9 cellular contexts compared by ENCODE assay signal in the genomic region with DNA sequence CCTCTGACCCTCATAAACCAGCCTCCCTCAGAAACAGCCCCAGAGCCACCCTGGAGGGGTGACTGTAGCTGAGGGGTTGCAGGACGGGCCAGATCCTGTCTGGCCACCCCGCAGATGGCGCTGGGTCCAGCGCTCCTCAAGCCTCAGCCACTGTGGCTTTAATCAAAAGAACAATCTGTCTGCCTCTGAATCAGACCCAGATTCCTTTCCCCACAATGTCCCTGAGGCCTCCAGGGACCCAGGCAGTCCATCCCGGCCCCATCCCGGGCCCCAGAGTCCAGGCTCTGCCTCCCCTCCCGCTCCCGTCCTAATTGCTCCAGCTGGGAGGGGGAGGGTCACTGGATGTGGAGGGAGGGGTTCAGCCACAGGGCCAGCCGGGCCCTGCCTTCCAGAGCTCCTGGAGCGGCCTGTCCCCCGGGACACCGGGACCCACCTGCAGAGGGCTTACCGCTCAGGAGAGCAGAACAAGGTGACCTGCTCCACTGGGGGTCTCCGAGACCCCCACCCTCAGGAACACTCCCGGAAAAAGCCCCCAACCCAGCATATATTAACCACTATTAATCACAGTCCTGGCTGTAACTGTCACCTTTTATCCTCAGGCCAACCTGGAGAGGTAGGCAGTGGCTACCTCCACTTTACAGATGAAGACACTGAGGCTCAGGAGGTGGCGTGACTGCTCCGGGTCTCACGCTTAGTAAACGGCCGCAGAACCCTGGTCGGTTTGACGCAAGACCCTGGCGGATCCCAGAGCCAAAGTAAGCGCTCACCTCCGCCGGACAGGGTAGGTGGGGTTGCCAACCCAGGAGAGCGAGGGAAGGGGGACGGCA. TPM values are rescaled to one million over a fixed set of nuclear protein-coding genes. Genes with fewer than 3 reads are reported as not detected.
DNase-seq lines count a peak whose midpoint lies in the region; ATAC-seq, FAIRE-seq and TF ChIP-seq lines count a peak whose summit lies in the region.
"Had no signal": no experiment of that assay in that cellular context is flagged by ENCODE, and none has a peak within 500 bp of the region (broad histone marks: within the 10 kb centered on the region; RNA-seq: fewer than 3 reads in every experiment).

No MANE protein-coding gene starts in this region.

- H3K36me3 Mint-ChIP-seq in T-helper 2 cell treated with Interferon-gamma antibody and Interleukin-4, amounts not matched to agents 5 μg/mL and 100 μg/mL, for 36 hours (ENCODE audit: low read depth): no peaks in the 10 kb centered on the region

- H3K36me3 ChIP-seq in K562 (ENCODE audit: control insufficient read depth, insufficient read depth, low read length) (no peaks in the 10 kb centered on the region), kidney epithelial cell (ENCODE audit: control insufficient read depth, insufficient read depth, low read length) (no peaks in the 10 kb centered on the region), stomach smooth muscle (ENCODE audit: control insufficient read depth in 2 of 2, insufficient read depth in 2 of 2, low read length in 2 of 2) (no peaks in the 10 kb centered on the region)

- H3K4me3 ChIP-seq in K562 (no peak overlapping the region), kidney epithelial cell (ENCODE audit: low read depth, low read length) (peak overlapping the region; percentile 90), stomach smooth muscle (ENCODE audit: low read length in 2 of 2) (peak overlapping the region; percentile 10 to 61)

- no peaks in the 10 kb centered on the region for H3K9me3 Mint-ChIP-seq in T-helper 2 cell treated with Interferon-gamma antibody and Interleukin-4, amounts not matched to agents 5 μg/mL and 100 μg/mL, for 36 hours

- H3K4me1 ChIP-seq in K562 (replicated peaks in 1 of 2; ENCODE audit: control insufficient read depth in 2 of 2, insufficient read depth in 2 of 2, low read length in 2 of 2) (peaks cover 15 to 40% of the 10 kb centered on the region in 2 experiments; a peak in 4 of 5 replicates), stomach smooth muscle (ENCODE audit: control insufficient read depth, insufficient read depth, low read length) (peaks cover 24% of the 10 kb centered on the region)

- in situ Hi-C loops in K562 (cut with MboI): no loop called here

- TF ChIP-seq EP300 in K562 (IDR thresholded peaks at IDR 0.05; ENCODE audit: low read length): no peak

- H3K27me3 Mint-ChIP-seq in T-helper 2 cell treated with Interferon-gamma antibody and Interleukin-4, amounts not matched to agents 5 μg/mL and 100 μg/mL, for 36 hours (ENCODE audit: low read depth): peaks cover 51% of the 10 kb centered on the region

- no peak for DNase-seq in T-helper 2 cell treated with Interferon-gamma antibody and Interleukin-4, amounts not matched to agents 5 μg/mL and 100 μg/mL, for 36 hours (ENCODE audit: low spot score)
- no peak for DNase-seq in T-helper 2 cell
- peak in 2 of 4 experiments; percentile 42 to 51 for DNase-seq in K562 (ENCODE audit: extremely low read depth in 1 of 4, low spot score in 3 of 4)
- DNase-seq in kidney epithelial cell (ENCODE audit: low read depth): no peak
- no peak for DNase-seq in GDM1 (lab: John Stamatoyannopoulos, UW)
- no peak for DNase-seq in activated CD4-positive, alpha-beta T cell treated with anti-CD3 and anti-CD28 coated beads for 48 hours
- DNase-seq: amygdala had no signal

- no peaks in the 10 kb centered on the region for H3K9me3 ChIP-seq in K562 (replicated peaks; ENCODE audit: control insufficient read depth, insufficient read depth, low read depth, low read length)
- no peaks in the 10 kb centered on the region for H3K9me3 ChIP-seq in stomach smooth muscle (ENCODE audit: control insufficient read depth in 2 of 2, low read length in 2 of 2)

- intact Hi-C loops in K562 (cut with micrococcal nuclease): no loop called here

- POLR2A ChIA-PET in K562 (lab: Yijun Ruan, JAX): interaction anchor here (0.5 to 1.0 kb wide), 3 partner anchors 8 to 56 kb away, joined by 3 to 4 read pairs (median 4); no protein-coding TSS in a partner anchor

- no peak overlapping the region for H3K27ac Mint-ChIP-seq in T-helper 2 cell treated with Interferon-gamma antibody and Interleukin-4, amounts not matched to agents 5 μg/mL and 100 μg/mL, for 36 hours

- FAIRE-seq in K562 (lab: Jason Lieb, UNC): no peak

- TF ChIP-seq RAD21 in K562 (CRISPR knock-in tag; conservative IDR thresholded peaks at IDR 0.05 in 1 of 2, IDR thresholded peaks at IDR 0.05 in 1 of 2): no peak

- H3K79me2 ChIP-seq in K562 (ENCODE audit: control insufficient read depth, insufficient read depth, low read length): no peaks in the 10 kb centered on the region

- peaks cover 26 to 55% of the 10 kb centered on the region in 2 experiments; a peak in 4 of 5 replicates for H3K27me3 ChIP-seq in K562 (ENCODE audit: control insufficient read depth in 2 of 2, insufficient read depth in 2 of 2, low read length in 2 of 2)
- no peaks in the 10 kb centered on the region for H3K27me3 ChIP-seq in kidney epithelial cell (ENCODE audit: control insufficient read depth, insufficient read depth, low read length)
- no peaks in the 10 kb centered on the region for H3K27me3 ChIP-seq in stomach smooth muscle (ENCODE audit: control insufficient read depth in 1 of 2, insufficient read depth in 2 of 2, low read length in 2 of 2)

- peaks cover 9% of the 10 kb centered on the region for H4K20me1 ChIP-seq in K562 (replicated peaks; ENCODE audit: control insufficient read depth, insufficient read depth, low read length)

- H3K4me2 ChIP-seq in K562 (ENCODE audit: insufficient read depth, low read length): no peak overlapping the region

- no peak for TF ChIP-seq CTCF in K562 (IDR thresholded peaks at IDR 0.05 in 2 of 3, conservative IDR thresholded peaks at IDR 0.05 in 1 of 3; ENCODE audit: insufficient read depth in 2 of 3, low read depth in 1 of 3, low read length in 3 of 3)
- no peak for TF ChIP-seq CTCF in kidney epithelial cell (IDR thresholded peaks at IDR 0.05; ENCODE audit: insufficient read depth, low read length, poor library complexity, severe bottlenecking)

- no peaks in the 10 kb centered on the region for H3K9me1 ChIP-seq in K562 (ENCODE audit: control insufficient read depth, insufficient read depth, low read length)

- peaks cover 4% of the 10 kb centered on the region for H3K4me1 Mint-ChIP-seq in T-helper 2 cell treated with Interferon-gamma antibody and Interleukin-4, amounts not matched to agents 5 μg/mL and 100 μg/mL, for 36 hours (ENCODE audit: low read depth)

- H3K9ac ChIP-seq in K562 (ENCODE audit: insufficient read depth in 1 of 2, low read depth in 2 of 2, low read length in 2 of 2): no peak overlapping the region
- H3K9ac ChIP-seq in stomach smooth muscle (ENCODE audit: low read length in 2 of 2): peak overlapping the region; percentile 17 to 60

- TF ChIP-seq POLR2A in K562 (conservative IDR thresholded peaks at IDR 0.05): no peak

- no peak overlapping the region for H2AFZ ChIP-seq in K562 (ENCODE audit: low read depth, low read length)

- no TSS peak for BruUV-seq in K562 (replicated peaks; lab: Mats Ljungman, UMichigan)

- CTCF ChIA-PET in K562 (lab: Yijun Ruan, JAX; ENCODE audit: low intra/inter-chr PET ratio): no interaction called here

- no peak overlapping the region for H3K27ac ChIP-seq in K562 (ENCODE audit: extremely low read depth, low read depth, low read length)
- H3K27ac ChIP-seq in stomach smooth muscle (ENCODE audit: low read length): peak overlapping the region; percentile 49

- 18% methylated on average over 28 of the region's 28 CpGs for WGBS in K562 (ENCODE audit: insufficient coverage, low coverage, missing lambda C conversion rate)

- ATAC-seq in K562 (peak; percentile 13; the same call in 1 of the 3 replicates), GM19023 (IDR thresholded peaks at IDR 0.05; ENCODE audit: unreplicated experiment) (no peak)

- H3K4me3 Mint-ChIP-seq in T-helper 2 cell treated with Interferon-gamma antibody and Interleukin-4, amounts not matched to agents 5 μg/mL and 100 μg/mL, for 36 hours: peak overlapping the region; percentile 58

RNA-seq across cellular contexts. Expression of a gene that starts 0.8 kb away (rescaled TPM):
- 0.16 TPM in 1 of 2 replicates, not detected in the other for total RNA-seq in K562 (2011; cell fraction: chromatin; rRNA removed; ENCODE audit: low replicate concordance)
- total RNA-seq in K562 (2011; cell fraction: nucleolus; rRNA removed): 0.50 TPM in 1 of 2 replicates, not detected in the other
- total RNA-seq in K562 (2011; cell fraction: nucleoplasm; rRNA removed): 0.31 TPM in 1 of 2 replicates, not detected in the other
- total RNA-seq in K562 (2014; rRNA removed) (0.04 TPM in 1 of 2 replicates, not detected in the other), K562 (2014; rRNA removed; fragmentation: Illumina TruSeq; extraction: Trizol) (not detected in 2 replicates), K562 (2015; rRNA removed; fragmentation: Illumina TruSeq; extraction: Trizol) (not detected in 2 replicates), K562 (2021) (0.18 and 0.24 TPM in 2 replicates), kidney epithelial cell (364 and 458 TPM in 2 replicates)
- polyA plus RNA-seq in K562 (2011; rRNA removed) (0.14 and 0.43 TPM in 2 replicates), K562 (2014; fragmentation: Illumina TruSeq; extraction: Trizol) (not detected in 2 replicates), K562 (2014; fragmentation: Nextera tagmentation; extraction: Ambion mirVana) (not detected), K562 (2014; rRNA removed) (not detected in 2 replicates)
- polyA plus RNA-seq in K562 (2011; cell fraction: cytosol; rRNA removed): 0.09 and 0.63 TPM in 2 replicates
- 0.10 and 0.20 TPM in 2 replicates for polyA plus RNA-seq in K562 (2011; cell fraction: nucleus; rRNA removed)
- polyA plus RNA-seq in K562 (2012): 0.04 and 0.48 TPM in 2 replicates
- 0.11 and 0.27 TPM in 2 replicates for polyA minus RNA-seq in K562 (2011; rRNA and poly(A)+ RNA removed)
- not detected in 2 replicates for polyA minus RNA-seq in K562 (2011; cell fraction: cytosol; rRNA and poly(A)+ RNA removed)
- 0.56 TPM in 1 of 2 replicates, not detected in the other for polyA minus RNA-seq in K562 (2011; cell fraction: nucleus; rRNA and poly(A)+ RNA removed)

RNA-seq across cellular contexts. Expression of a gene that starts 15.5 kb away (rescaled TPM):
- total RNA-seq in K562 (2011; cell fraction: chromatin; rRNA removed; ENCODE audit: low replicate concordance): not detected in 2 replicates
- not detected in 2 replicates for total RNA-seq in K562 (2011; cell fraction: nucleolus; rRNA removed)
- not detected in 2 replicates for total RNA-seq in K562 (2011; cell fraction: nucleoplasm; rRNA removed)
- not detected in 2 replicates for total RNA-seq in K562 (2014; rRNA removed)
- total RNA-seq in K562 (2014; rRNA removed; fragmentation: Illumina TruSeq; extraction: Trizol): not detected in 2 replicates
- not detected in 2 replicates for total RNA-seq in K562 (2015; rRNA removed; fragmentation: Illumina TruSeq; extraction: Trizol)
- total RNA-seq in K562 (2021): not detected in 2 replicates
- polyA plus RNA-seq in K562 (2011; rRNA removed): not detected in 2 replicates
- polyA plus RNA-seq in K562 (2011; cell fraction: cytosol; rRNA removed): not detected in 2 replicates
- not detected in 2 replicates for polyA plus RNA-seq in K562 (2011; cell fraction: nucleus; rRNA removed)
- not detected in 2 replicates for polyA plus RNA-seq in K562 (2012)
- not detected in 2 replicates for polyA plus RNA-seq in K562 (2014; fragmentation: Illumina TruSeq; extraction: Trizol)
- not detected for polyA plus RNA-seq in K562 (2014; fragmentation: Nextera tagmentation; extraction: Ambion mirVana)
- not detected in 2 replicates for polyA plus RNA-seq in K562 (2014; rRNA removed)
- not detected in 2 replicates for polyA minus RNA-seq in K562 (2011; rRNA and poly(A)+ RNA removed)
- polyA minus RNA-seq in K562 (2011; cell fraction: cytosol; rRNA and poly(A)+ RNA removed): not detected in 2 replicates
- polyA minus RNA-seq in K562 (2011; cell fraction: nucleus; rRNA and poly(A)+ RNA removed): not detected in 2 replicates
- not detected in 2 replicates for total RNA-seq in kidney epithelial cell

RNA-seq across cellular contexts. Expression of a gene that starts 21.7 kb away (rescaled TPM):
- total RNA-seq in K562 (2011; cell fraction: chromatin; rRNA removed; ENCODE audit: low replicate concordance): 0.86 and 1.9 TPM in 2 replicates
- total RNA-seq in K562 (2011; cell fraction: nucleolus; rRNA removed): 1.1 and 1.8 TPM in 2 replicates
- 1.1 and 1.6 TPM in 2 replicates for total RNA-seq in K562 (2011; cell fraction: nucleoplasm; rRNA removed)
- 0.41 and 0.78 TPM in 2 replicates for total RNA-seq in K562 (2014; rRNA removed)
- 0.06 and 0.11 TPM in 2 replicates for total RNA-seq in K562 (2014; rRNA removed; fragmentation: Illumina TruSeq; extraction: Trizol)
- 0.26 and 0.43 TPM in 2 replicates for total RNA-seq in K562 (2015; rRNA removed; fragmentation: Illumina TruSeq; extraction: Trizol)
- total RNA-seq in K562 (2021): 0.13 and 0.16 TPM in 2 replicates
- 0.24 and 0.31 TPM in 2 replicates for polyA plus RNA-seq in K562 (2011; rRNA removed)
- polyA plus RNA-seq in K562 (2011; cell fraction: cytosol; rRNA removed): 0.18 and 0.34 TPM in 2 replicates
- 0.94 and 1.9 TPM in 2 replicates for polyA plus RNA-seq in K562 (2011; cell fraction: nucleus; rRNA removed)
- 0.25 and 0.55 TPM in 2 replicates for polyA plus RNA-seq in K562 (2012)
- polyA plus RNA-seq in K562 (2014; fragmentation: Illumina TruSeq; extraction: Trizol): 0.16 and 0.21 TPM in 2 replicates
- polyA plus RNA-seq in K562 (2014; fragmentation: Nextera tagmentation; extraction: Ambion mirVana): under 1 TPM; 0.01 to 0.03 TPM
- 0.22 and 0.57 TPM in 2 replicates for polyA plus RNA-seq in K562 (2014; rRNA removed)
- polyA minus RNA-seq in K562 (2011; rRNA and poly(A)+ RNA removed): 0.12 and 0.35 TPM in 2 replicates
- not detected in 2 replicates for polyA minus RNA-seq in K562 (2011; cell fraction: cytosol; rRNA and poly(A)+ RNA removed)
- 0.40 and 0.78 TPM in 2 replicates for polyA minus RNA-seq in K562 (2011; cell fraction: nucleus; rRNA and poly(A)+ RNA removed)
- total RNA-seq in kidney epithelial cell: 0.25 and 0.34 TPM in 2 replicates

RNA-seq across cellular contexts. Expression of a gene that starts 49.7 kb away (rescaled TPM):
- 2.3 and 3.2 TPM in 2 replicates for total RNA-seq in K562 (2011; cell fraction: chromatin; rRNA removed; ENCODE audit: low replicate concordance)
- 2.8 TPM in 2 replicates for total RNA-seq in K562 (2011; cell fraction: nucleolus; rRNA removed)
- total RNA-seq in K562 (2011; cell fraction: nucleoplasm; rRNA removed): 4.1 and 4.2 TPM in 2 replicates
- total RNA-seq in K562 (2014; rRNA removed): 40.7 and 76.9 TPM in 2 replicates
- total RNA-seq in K562 (2014; rRNA removed; fragmentation: Illumina TruSeq; extraction: Trizol): 41.3 and 45.7 TPM in 2 replicates
- total RNA-seq in K562 (2015; rRNA removed; fragmentation: Illumina TruSeq; extraction: Trizol): 19.4 and 21.8 TPM in 2 replicates
- 5.1 and 5.9 TPM in 2 replicates for total RNA-seq in K562 (2021)
- 26.3 and 27.6 TPM in 2 replicates for polyA plus RNA-seq in K562 (2011; rRNA removed)
- polyA plus RNA-seq in K562 (2011; cell fraction: cytosol; rRNA removed): 3.9 and 8.7 TPM in 2 replicates
- 2.2 and 6.0 TPM in 2 replicates for polyA plus RNA-seq in K562 (2011; cell fraction: nucleus; rRNA removed)
- 9.1 and 25.6 TPM in 2 replicates for polyA plus RNA-seq in K562 (2012)
- 17.6 and 18.9 TPM in 2 replicates for polyA plus RNA-seq in K562 (2014; fragmentation: Illumina TruSeq; extraction: Trizol)
- 10 to 100 TPM; 20.4 to 25.8 TPM for polyA plus RNA-seq in K562 (2014; fragmentation: Nextera tagmentation; extraction: Ambion mirVana)
- 13.2 and 27.2 TPM in 2 replicates for polyA plus RNA-seq in K562 (2014; rRNA removed)
- polyA minus RNA-seq in K562 (2011; rRNA and poly(A)+ RNA removed): 6.5 and 7.8 TPM in 2 replicates
- 9.1 and 15.2 TPM in 2 replicates for polyA minus RNA-seq in K562 (2011; cell fraction: cytosol; rRNA and poly(A)+ RNA removed)
- polyA minus RNA-seq in K562 (2011; cell fraction: nucleus; rRNA and poly(A)+ RNA removed): 0.67 and 3.4 TPM in 2 replicates
- total RNA-seq in kidney epithelial cell: 1.8 and 1.9 TPM in 2 replicates

Comparison
In these comparisons a context has a peak if more than half of its experiments do, and no peak if none do; other contexts are left out.
1. H3K9ac ChIP-seq: peak in stomach smooth muscle (2 of 2); none in K562 (0 of 2).
2. RNA of a gene that starts 0.8 kb away (total RNA-seq): 364 to 458 TPM in kidney epithelial cell; 0.04 to 0.50 TPM in K562; every median in the first group is over 100 times any median in the second.